Comparison of ENCODE assay signal across 1 cellular context in the genomic region with DNA sequence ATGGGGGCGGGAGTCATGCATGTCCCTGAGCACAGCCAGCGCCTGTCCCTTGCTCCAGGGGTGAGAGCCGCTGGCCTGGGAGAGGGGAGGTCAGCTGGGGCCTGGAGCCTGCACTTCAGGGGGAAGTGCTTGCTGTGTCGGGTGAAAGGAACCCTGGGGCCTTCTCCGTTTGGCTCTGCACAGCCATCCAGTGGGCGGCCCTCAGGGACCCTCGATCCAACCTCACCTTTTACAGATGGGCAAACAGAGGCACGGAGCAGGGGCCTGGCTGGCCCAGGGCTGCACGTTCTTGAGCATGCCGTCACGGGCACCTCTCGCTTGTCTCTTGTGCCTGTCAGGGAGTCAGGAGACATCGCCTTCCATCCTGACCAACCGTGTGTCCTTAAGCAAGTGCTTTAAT.
A peak's percentile ranks its signal among the peaks of the same experiment; 100 is the strongest.
TF ChIP-seq lines count a peak whose summit lies in the region.

No MANE protein-coding gene starts in this region.

TF ChIP-seq in GM12878, 131 proteins besides CTCF, POLR2A, EP300 and RAD21 (continued from another document):
- TF ChIP-seq, protein P1, sequence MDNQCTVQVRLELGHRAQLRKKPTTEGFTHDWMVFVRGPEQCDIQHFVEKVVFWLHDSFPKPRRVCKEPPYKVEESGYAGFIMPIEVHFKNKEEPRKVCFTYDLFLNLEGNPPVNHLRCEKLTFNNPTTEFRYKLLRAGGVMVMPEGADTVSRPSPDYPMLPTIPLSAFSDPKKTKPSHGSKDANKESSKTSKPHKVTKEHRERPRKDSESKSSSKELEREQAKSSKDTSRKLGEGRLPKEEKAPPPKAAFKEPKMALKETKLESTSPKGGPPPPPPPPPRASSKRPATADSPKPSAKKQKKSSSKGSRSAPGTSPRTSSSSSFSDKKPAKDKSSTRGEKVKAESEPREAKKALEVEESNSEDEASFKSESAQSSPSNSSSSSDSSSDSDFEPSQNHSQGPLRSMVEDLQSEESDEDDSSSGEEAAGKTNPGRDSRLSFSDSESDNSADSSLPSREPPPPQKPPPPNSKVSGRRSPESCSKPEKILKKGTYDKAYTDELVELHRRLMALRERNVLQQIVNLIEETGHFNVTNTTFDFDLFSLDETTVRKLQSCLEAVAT (IDR thresholded peaks at IDR 0.05) = peak; percentile 79
- TF ChIP-seq NR2F1 (conservative IDR thresholded peaks at IDR 0.05) = no peak
- TF ChIP-seq, protein P2, sequence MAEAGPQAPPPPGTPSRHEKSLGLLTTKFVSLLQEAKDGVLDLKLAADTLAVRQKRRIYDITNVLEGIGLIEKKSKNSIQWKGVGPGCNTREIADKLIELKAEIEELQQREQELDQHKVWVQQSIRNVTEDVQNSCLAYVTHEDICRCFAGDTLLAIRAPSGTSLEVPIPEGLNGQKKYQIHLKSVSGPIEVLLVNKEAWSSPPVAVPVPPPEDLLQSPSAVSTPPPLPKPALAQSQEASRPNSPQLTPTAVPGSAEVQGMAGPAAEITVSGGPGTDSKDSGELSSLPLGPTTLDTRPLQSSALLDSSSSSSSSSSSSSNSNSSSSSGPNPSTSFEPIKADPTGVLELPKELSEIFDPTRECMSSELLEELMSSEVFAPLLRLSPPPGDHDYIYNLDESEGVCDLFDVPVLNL (IDR thresholded peaks at IDR 0.05; ENCODE audit: low read depth, low read length) = no peak
